In genomic region chr11:50164050-50164449, GRCh38 we compare ENCODE assay signal across 5 cellular contexts.
"Had no signal": no experiment of that assay in that cellular context is flagged by ENCODE, and none has a peak within 500 bp of the region (broad histone marks: within the 10 kb centered on the region; RNA-seq: fewer than 3 reads in every experiment).

No MANE protein-coding gene starts in this region.

- H3K4me3 Mint-ChIP-seq: GM23338, H9 had no signal

- DNase-seq: H9, HCEC 1CT, IMR-90 had no signal

- ATAC-seq: GM23338, K562 had no signal

- H3K4me3 ChIP-seq: GM23338, K562 had no signal

- H3K27ac Mint-ChIP-seq: GM23338, H9 had no signal

- H3K4me1 Mint-ChIP-seq: GM23338, H9 had no signal
